7 cellular contexts compared by ENCODE assay signal in the genomic region with DNA sequence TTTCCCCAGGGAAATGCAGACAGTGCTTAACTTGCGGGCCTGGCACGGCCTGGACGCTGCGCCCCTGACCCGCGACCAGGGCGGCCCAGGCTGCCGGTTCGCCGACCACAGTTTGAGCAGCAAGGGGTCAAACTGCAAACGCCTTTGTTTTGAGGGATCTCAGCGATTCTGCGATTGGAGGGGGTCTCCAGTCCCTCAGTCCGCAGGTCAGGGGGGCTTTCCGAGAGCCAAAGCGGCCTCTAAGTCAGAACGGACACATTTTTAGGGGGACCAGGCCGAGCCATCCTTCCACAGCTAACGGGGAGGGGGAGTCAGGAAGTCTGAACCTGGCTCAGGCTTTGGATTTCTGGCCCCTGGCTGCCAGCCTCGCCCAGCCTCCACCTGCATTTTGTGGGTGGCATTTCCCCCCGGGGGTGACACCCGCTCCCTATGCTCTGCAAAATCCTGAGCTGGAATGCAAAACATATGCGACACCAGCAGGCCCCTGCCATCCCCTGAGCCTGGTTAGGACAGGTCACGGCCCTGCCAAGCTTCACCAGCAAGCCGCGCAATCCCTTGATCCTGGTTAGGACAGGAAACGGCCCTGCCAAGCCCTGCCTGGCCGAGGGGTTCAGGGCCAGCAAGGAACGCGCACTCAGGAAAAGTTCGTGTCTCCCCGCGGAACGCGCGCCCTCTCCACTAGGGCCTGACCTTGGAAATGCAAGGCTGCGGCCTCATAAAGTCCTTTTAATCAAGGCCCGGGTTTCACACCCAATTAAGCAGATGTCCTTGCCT. TPM values are rescaled to one million over a fixed set of nuclear protein-coding genes. Genes with fewer than 3 reads are reported as not detected.
A peak's percentile ranks its signal among the peaks of the same experiment; 100 is the strongest.
DNase-seq lines count a peak whose midpoint lies in the region; ATAC-seq, FAIRE-seq and TF ChIP-seq lines count a peak whose summit lies in the region.
"Not testable (repeated sequence)": the region's sequence is repeated elsewhere in the genome, so short reads cannot be mapped to it uniquely, and the experiment has no call there.

No MANE protein-coding gene starts in this region.

- dilution Hi-C loops in endothelial cell of umbilical vein (cut with MboI; ENCODE audit: extremely low pct_ligation_motif_present, low sequenced_read_pairs) = not testable (repeated sequence)

- DNase-seq in T-cell; endothelial cell of umbilical vein (ENCODE audit: low read depth, low spot score); mesothelial cell of epicardium (ENCODE audit: low spot score in 2 of 2, unreplicated experiment in 2 of 2); osteocyte (ENCODE audit: extremely low spot score, unreplicated experiment): not testable (repeated sequence)

- not testable (repeated sequence) for H3K9me3 Mint-ChIP-seq in T-cell; mesothelial cell of epicardium; osteocyte (ENCODE audit: unreplicated experiment)

- H3K9me3 ChIP-seq in ES-I3 (ENCODE audit: control insufficient read depth, insufficient read depth, low read length); HUES6 (ENCODE audit: control insufficient read depth, insufficient read depth, low read depth, low read length); endothelial cell of umbilical vein (replicated peaks; ENCODE audit: control insufficient read depth, insufficient read depth, low read length); iPS-18a (ENCODE audit: control insufficient read depth, low read depth, low read length): not testable (repeated sequence)

- POLR2A ChIA-PET in T-cell (lab: Charles Lee) = interaction anchor here in 1 of 2 donors (0.6 kb wide), 1 partner anchor 15 kb away, joined by 3 read pairs; no protein-coding TSS in a partner anchor
- POLR2A ChIA-PET in endothelial cell of umbilical vein (lab: Charles Lee) = not testable (repeated sequence)

- BruUV-seq in endothelial cell of umbilical vein (replicated peaks; lab: Mats Ljungman, UMichigan) = not testable (repeated sequence)

- H2AFZ ChIP-seq in endothelial cell of umbilical vein (ENCODE audit: low read depth, low read length) = not testable (repeated sequence)

- H3K4me1 ChIP-seq in ES-I3 (ENCODE audit: insufficient read depth, low read length); endothelial cell of umbilical vein (ENCODE audit: control insufficient read depth, extremely low read depth, insufficient read depth, low read length): not testable (repeated sequence)
- H3K4me1 ChIP-seq in HUES6 (ENCODE audit: control insufficient read depth, insufficient read depth, low read length) (peaks cover 22% of the 10 kb centered on the region), iPS-18a (ENCODE audit: control insufficient read depth, low read depth, low read length) (peaks cover 13% of the 10 kb centered on the region)

- H3K79me2 ChIP-seq in endothelial cell of umbilical vein (ENCODE audit: control insufficient read depth, insufficient read depth, low read length) = peaks cover 21% of the 10 kb centered on the region

- H3K4me1 Mint-ChIP-seq in T-cell (peaks cover 19 to 27% (median 20%) of the 10 kb centered on the region in 3 donors), mesothelial cell of epicardium (peaks cover 15% of the 10 kb centered on the region), osteocyte (ENCODE audit: unreplicated experiment) (peaks cover 21% of the 10 kb centered on the region)

- not testable (repeated sequence) for H3K9me1 ChIP-seq in endothelial cell of umbilical vein (replicated peaks; ENCODE audit: control insufficient read depth, extremely low read depth, insufficient read depth, low read length)

- FAIRE-seq in endothelial cell of umbilical vein (lab: Jason Lieb, UNC) = peak; percentile 70

- not testable (repeated sequence) for H3K36me3 ChIP-seq in ES-I3 (ENCODE audit: insufficient read depth, low read length); HUES6 (ENCODE audit: control insufficient read depth, insufficient read depth, low read length); endothelial cell of umbilical vein (ENCODE audit: control insufficient read depth in 2 of 2, extremely low read depth in 1 of 2, insufficient read depth in 2 of 2, low read length in 2 of 2); iPS-18a (ENCODE audit: control insufficient read depth, low read depth, low read length)

- intact Hi-C loops in endothelial cell of umbilical vein (cut with micrococcal nuclease) = loop anchor here (10.0 kb wide), 1 partner anchor 60 kb away; no protein-coding TSS in a partner anchor

- H3K9ac ChIP-seq in ES-I3 (ENCODE audit: low read depth, low read length) = peak overlapping the region; percentile 68
- not testable (repeated sequence) for H3K9ac ChIP-seq in HUES6 (ENCODE audit: low read length); endothelial cell of umbilical vein (replicated peaks; ENCODE audit: extremely low read depth, insufficient read depth, low read length); iPS-18a (ENCODE audit: low read length)

- TF ChIP-seq POLR2A in endothelial cell of umbilical vein (IDR thresholded peaks at IDR 0.05; ENCODE audit: low read depth, low read length) = not testable (repeated sequence)

- ATAC-seq in T-cell (replicated peaks in 1 of 4) = not testable (repeated sequence)

- H3K27ac ChIP-seq in HUES6 (ENCODE audit: low read depth, low read length); endothelial cell of umbilical vein (ENCODE audit: insufficient read depth, low read depth, low read length); iPS-18a (ENCODE audit: low read length): not testable (repeated sequence)

- CTCF ChIA-PET in T-cell (lab: Charles Lee) = interaction anchor here in 1 of 2 donors (1.5 kb wide), 1 partner anchor 97 kb away, joined by 5 read pairs; no protein-coding TSS in a partner anchor
- CTCF ChIA-PET in endothelial cell of umbilical vein (lab: Charles Lee) = not testable (repeated sequence)

- H3K27me3 ChIP-seq in HUES6 (ENCODE audit: control insufficient read depth, insufficient read depth, low read length); endothelial cell of umbilical vein (ENCODE audit: control insufficient read depth in 2 of 2, insufficient read depth in 2 of 2, low read length in 2 of 2): not testable (repeated sequence)
- peaks cover 33% of the 10 kb centered on the region for H3K27me3 ChIP-seq in iPS-18a (ENCODE audit: control insufficient read depth, insufficient read depth, low read length)

- TF ChIP-seq CTCF in endothelial cell of umbilical vein (IDR thresholded peaks at IDR 0.05; ENCODE audit: extremely low read depth in 1 of 2, insufficient read depth in 1 of 2, low read depth in 1 of 2, low read length in 2 of 2); mesothelial cell of epicardium (IDR thresholded peaks at IDR 0.05; ENCODE audit: unreplicated experiment); osteocyte (IDR thresholded peaks at IDR 0.05): not testable (repeated sequence)

- H3K4me2 ChIP-seq in endothelial cell of umbilical vein (ENCODE audit: insufficient read depth, low read length) = not testable (repeated sequence)

- H3K4me3 Mint-ChIP-seq in T-cell = peak overlapping the region in 2 of 3 donors; percentile 28 to 99
- peak overlapping the region; percentile 1 for H3K4me3 Mint-ChIP-seq in mesothelial cell of epicardium
- peak overlapping the region; percentile 77 for H3K4me3 Mint-ChIP-seq in osteocyte (ENCODE audit: unreplicated experiment)

- H3K27ac Mint-ChIP-seq in T-cell; mesothelial cell of epicardium; osteocyte (ENCODE audit: unreplicated experiment): not testable (repeated sequence)

- H4K20me1 ChIP-seq in endothelial cell of umbilical vein (replicated peaks; ENCODE audit: control insufficient read depth, extremely low read depth, insufficient read depth, low read length) = not testable (repeated sequence)

- not testable (repeated sequence) for H3K36me3 Mint-ChIP-seq in T-cell; mesothelial cell of epicardium; osteocyte (ENCODE audit: unreplicated experiment)

- peak overlapping the region; percentile 79 for H3K4me3 ChIP-seq in HUES6 (ENCODE audit: low read depth, low read length)
- not testable (repeated sequence) for H3K4me3 ChIP-seq in endothelial cell of umbilical vein (replicated peaks in 1 of 3; ENCODE audit: insufficient read depth in 1 of 3, low read depth in 1 of 3, low read length in 3 of 3)
- H3K4me3 ChIP-seq in iPS-18a (ENCODE audit: low read length) = peak overlapping the region; percentile 81

- not testable (repeated sequence) for H3K27me3 Mint-ChIP-seq in T-cell; mesothelial cell of epicardium (ENCODE audit: low read depth); osteocyte (ENCODE audit: unreplicated experiment)

RNA-seq across cellular contexts. Expression of a gene that starts 1.4 kb away (rescaled TPM):
- total RNA-seq in T-cell (10 to 100 TPM; 55.9 to 83.2 (median 63.2) TPM), endothelial cell of umbilical vein (27.5 and 34.1 TPM in 2 replicates), mesothelial cell of epicardium (57.3 to 59.3 TPM (median 58.8 TPM) in 3 replicates), osteocyte (32.2 and 37.2 TPM in 2 replicates)
- polyA plus RNA-seq in endothelial cell of umbilical vein = 6.8 and 11.2 TPM in 2 replicates
- 13.8 and 15.2 TPM in 2 replicates for polyA plus RNA-seq in endothelial cell of umbilical vein (2011; cell fraction: cytosol; rRNA removed)
- 14.2 and 21.4 TPM in 2 replicates for polyA plus RNA-seq in endothelial cell of umbilical vein (2011; cell fraction: nucleus; rRNA removed)
- 25.4 and 35.1 TPM in 2 replicates for polyA plus RNA-seq in endothelial cell of umbilical vein (2012)
- 20.4 and 21.5 TPM in 2 replicates for polyA minus RNA-seq in endothelial cell of umbilical vein
- 10.9 TPM for polyA minus RNA-seq in endothelial cell of umbilical vein (2011; cell fraction: cytosol; rRNA and poly(A)+ RNA removed)
- 12.3 and 18.8 TPM in 2 replicates for polyA minus RNA-seq in endothelial cell of umbilical vein (2011; cell fraction: nucleus; rRNA and poly(A)+ RNA removed)

Comparison
In these comparisons a context has a peak if more than half of its experiments do, and no peak if none do; other contexts are left out.
1. H3K4me3 Mint-ChIP-seq: peak in every context shown above with its lines; median percentile 77 in osteocyte; 64 in T-cell; 1 in mesothelial cell of epicardium.